8 cellular contexts compared by ENCODE assay signal in genomic region chr9:34929506-34930102, GRCh38. TPM values are rescaled to one million over a fixed set of nuclear protein-coding genes. Genes with fewer than 3 reads are reported as not detected.
DNase-seq lines count a peak whose midpoint lies in the region; ATAC-seq and TF ChIP-seq lines count a peak whose summit lies in the region.

No MANE protein-coding gene starts in this region.

- H3K4me1 ChIP-seq in CD4-positive, alpha-beta memory T cell (ENCODE audit: insufficient read depth, low read length): no peaks in the 10 kb centered on the region
- H3K4me1 ChIP-seq in RWPE2 (ENCODE audit: insufficient read depth, poor library complexity, severe bottlenecking) (no peaks in the 10 kb centered on the region), colonic mucosa (no peaks in the 10 kb centered on the region), gastroesophageal sphincter (no peaks in the 10 kb centered on the region)

- peaks cover 0 to 3% of the 10 kb centered on the region in 2 donors for H3K36me3 Mint-ChIP-seq in CD4-positive, alpha-beta memory T cell
- no peaks in the 10 kb centered on the region for H3K36me3 Mint-ChIP-seq in nephron progenitor cell (ENCODE audit: low read depth)

- whole genome bisulfite sequencing in gastroesophageal sphincter (ENCODE audit: low coverage in 1 of 2), 2 donors: 27 to 32% methylated on average over 7 of the region's 7 CpGs

- TF ChIP-seq EP300 in gastroesophageal sphincter (IDR thresholded peaks at IDR 0.05): no peak

- intact Hi-C loops in CD4-positive, alpha-beta memory T cell (cut with micrococcal nuclease): no loop called here
- intact Hi-C loops in colonic mucosa (cut with DNase I): no loop called here

- peak; percentile 50 for TF ChIP-seq CTCF in RWPE2 (IDR thresholded peaks at IDR 0.05; ENCODE audit: poor library complexity, severe bottlenecking)
- peak; percentile 44 for TF ChIP-seq CTCF in colonic mucosa (IDR thresholded peaks at IDR 0.05)
- peak; percentile 63 for TF ChIP-seq CTCF in nephron progenitor cell (IDR thresholded peaks at IDR 0.05)
- peak in 1 of 4 experiments; percentile 42 for TF ChIP-seq CTCF in gastroesophageal sphincter (IDR thresholded peaks at IDR 0.05)

- H3K4me3 Mint-ChIP-seq in CD4-positive, alpha-beta memory T cell: no peak overlapping the region
- no peak overlapping the region for H3K4me3 Mint-ChIP-seq in nephron progenitor cell

- no peak overlapping the region for H3K9ac ChIP-seq in colonic mucosa (ENCODE audit: low read depth in 2 of 2, low read length in 2 of 2)

- H3K27ac Mint-ChIP-seq in CD4-positive, alpha-beta memory T cell: no peak overlapping the region
- H3K27ac Mint-ChIP-seq in nephron progenitor cell: no peak overlapping the region

- H3K4me3 ChIP-seq in CD4-positive, alpha-beta memory T cell (ENCODE audit: low read length in 2 of 2): no peak overlapping the region
- no peak overlapping the region for H3K4me3 ChIP-seq in H7 (ENCODE audit: insufficient read depth, low read depth, low read length)
- H3K4me3 ChIP-seq in RWPE2 (ENCODE audit: severe bottlenecking): no peak overlapping the region
- H3K4me3 ChIP-seq in colonic mucosa: no peak overlapping the region
- H3K4me3 ChIP-seq in gastroesophageal sphincter: no peak overlapping the region

- POLR2A ChIA-PET in CD4-positive, alpha-beta memory T cell (lab: Charles Lee; ENCODE audit: partially characterized antibody): no interaction called here

- ATAC-seq in RWPE2 (ENCODE audit: low read depth) (no peak), HG02840 (IDR thresholded peaks at IDR 0.05; ENCODE audit: low FRiP score, unreplicated experiment) (no peak), gastroesophageal sphincter (no peak)

- H3K27ac ChIP-seq in CD4-positive, alpha-beta memory T cell (ENCODE audit: low read depth, low read length): no peak overlapping the region
- H3K27ac ChIP-seq in RWPE2 (ENCODE audit: poor library complexity, severe bottlenecking) (no peak overlapping the region), colonic mucosa (no peak overlapping the region), gastroesophageal sphincter (no peak overlapping the region)

- DNase-seq in CD4-positive, alpha-beta memory T cell: peak in 3 of 5 donors; percentile 0 to 6 (median 5)
- DNase-seq in H7 (peak; percentile 69), RWPE2 (ENCODE audit: low spot score) (no peak), colonic mucosa (no peak), nephron progenitor cell (peak; percentile 53), NCI-H226 (no peak)

- H3K27me3 Mint-ChIP-seq in CD4-positive, alpha-beta memory T cell: peaks cover 21 to 47% of the 10 kb centered on the region in 2 donors
- H3K27me3 Mint-ChIP-seq in nephron progenitor cell (ENCODE audit: low read depth, poor library complexity): peaks cover 10% of the 10 kb centered on the region

- H3K9me3 ChIP-seq in CD4-positive, alpha-beta memory T cell (ENCODE audit: control insufficient read depth in 1 of 2, low read length in 2 of 2): peaks cover 0 to 2% of the 10 kb centered on the region in 2 donors
- H3K9me3 ChIP-seq in RWPE2 (ENCODE audit: severe bottlenecking): peaks cover 2% of the 10 kb centered on the region
- H3K9me3 ChIP-seq in colonic mucosa: no peaks in the 10 kb centered on the region
- peaks cover 0 to 16% (median 0%) of the 10 kb centered on the region in 3 donors for H3K9me3 ChIP-seq in gastroesophageal sphincter

- no peaks in the 10 kb centered on the region for H3K4me1 Mint-ChIP-seq in CD4-positive, alpha-beta memory T cell
- H3K4me1 Mint-ChIP-seq in nephron progenitor cell: no peaks in the 10 kb centered on the region

- H3K36me3 ChIP-seq in CD4-positive, alpha-beta memory T cell (ENCODE audit: insufficient read depth, low read length): no peaks in the 10 kb centered on the region
- no peaks in the 10 kb centered on the region for H3K36me3 ChIP-seq in H7 (replicated peaks; ENCODE audit: control insufficient read depth, insufficient read depth, low read length)
- H3K36me3 ChIP-seq in RWPE2 (ENCODE audit: low read depth): no peaks in the 10 kb centered on the region
- H3K36me3 ChIP-seq in colonic mucosa: no peaks in the 10 kb centered on the region
- H3K36me3 ChIP-seq in gastroesophageal sphincter: no peaks in the 10 kb centered on the region

- peaks cover 5 to 17% (median 14%) of the 10 kb centered on the region in 8 donors for H3K9me3 Mint-ChIP-seq in CD4-positive, alpha-beta memory T cell
- peaks cover 12% of the 10 kb centered on the region for H3K9me3 Mint-ChIP-seq in nephron progenitor cell

- TF ChIP-seq POLR2A in gastroesophageal sphincter (IDR thresholded peaks at IDR 0.05): no peak

- CTCF ChIA-PET in CD4-positive, alpha-beta memory T cell (lab: Charles Lee; ENCODE audit: partially characterized antibody): interaction anchor here (0.9 to 2.0 kb wide), 5 partner anchors 20 to 55 kb away, joined by 3 to 7 read pairs (median 4); no protein-coding TSS in a partner anchor

- H3K27me3 ChIP-seq in CD4-positive, alpha-beta memory T cell (ENCODE audit: insufficient read depth, low read length): peaks cover 3% of the 10 kb centered on the region
- no peaks in the 10 kb centered on the region for H3K27me3 ChIP-seq in H7 (ENCODE audit: control insufficient read depth, insufficient read depth, low read length)
- no peaks in the 10 kb centered on the region for H3K27me3 ChIP-seq in RWPE2 (ENCODE audit: insufficient read depth, poor library complexity, severe bottlenecking)
- H3K27me3 ChIP-seq in colonic mucosa: no peaks in the 10 kb centered on the region
- H3K27me3 ChIP-seq in gastroesophageal sphincter: peaks cover 42% of the 10 kb centered on the region

RNA-seq across cellular contexts. Expression of gene PHF24, which starts 28.5 kb away (rescaled TPM):
- not detected for total RNA-seq in CD4-positive, alpha-beta memory T cell
- polyA plus RNA-seq in CD4-positive, alpha-beta memory T cell: not detected
- total RNA-seq in H7 (2014; rRNA removed; shearing (Covaris generic)): 0.37 and 0.42 TPM in 2 replicates
- under 1 TPM in 1 of 2 donors, not detected in 1; 0.64 TPM for total RNA-seq in colonic mucosa
- under 1 TPM in 3 of 4 donors, not detected in 1; 0.30 to 0.81 (median 0.67) TPM for total RNA-seq in gastroesophageal sphincter

RNA-seq across cellular contexts. Expression of gene DNAJB5, which starts 59.9 kb away (rescaled TPM):
- under 1 TPM; 0.73 to 0.97 TPM for total RNA-seq in CD4-positive, alpha-beta memory T cell
- 1 to 10 TPM in 1 of 2 donors, under 1 TPM in 1; 0.91 to 2.2 TPM for polyA plus RNA-seq in CD4-positive, alpha-beta memory T cell
- 48.9 and 51.2 TPM in 2 replicates for total RNA-seq in H7 (2014; rRNA removed; shearing (Covaris generic))
- 1 to 10 TPM; 1.6 to 8.5 TPM for total RNA-seq in colonic mucosa
- total RNA-seq in gastroesophageal sphincter: 100 to 1,000 TPM in 2 of 4 donors, 10 to 100 TPM in 2; 46.8 to 125 (median 96.8) TPM

Comparison
In these comparisons a context has a peak if more than half of its experiments do, and no peak if none do; other contexts are left out.
1. DNase-seq: peak in CD4-positive, alpha-beta memory T cell (3 of 5), H7 (single experiment) and nephron progenitor cell (single experiment); none in RWPE2 (single experiment), colonic mucosa (single experiment) and NCI-H226 (single experiment).